Comparison of ENCODE assay signal across 15 cellular contexts in the genomic region with DNA sequence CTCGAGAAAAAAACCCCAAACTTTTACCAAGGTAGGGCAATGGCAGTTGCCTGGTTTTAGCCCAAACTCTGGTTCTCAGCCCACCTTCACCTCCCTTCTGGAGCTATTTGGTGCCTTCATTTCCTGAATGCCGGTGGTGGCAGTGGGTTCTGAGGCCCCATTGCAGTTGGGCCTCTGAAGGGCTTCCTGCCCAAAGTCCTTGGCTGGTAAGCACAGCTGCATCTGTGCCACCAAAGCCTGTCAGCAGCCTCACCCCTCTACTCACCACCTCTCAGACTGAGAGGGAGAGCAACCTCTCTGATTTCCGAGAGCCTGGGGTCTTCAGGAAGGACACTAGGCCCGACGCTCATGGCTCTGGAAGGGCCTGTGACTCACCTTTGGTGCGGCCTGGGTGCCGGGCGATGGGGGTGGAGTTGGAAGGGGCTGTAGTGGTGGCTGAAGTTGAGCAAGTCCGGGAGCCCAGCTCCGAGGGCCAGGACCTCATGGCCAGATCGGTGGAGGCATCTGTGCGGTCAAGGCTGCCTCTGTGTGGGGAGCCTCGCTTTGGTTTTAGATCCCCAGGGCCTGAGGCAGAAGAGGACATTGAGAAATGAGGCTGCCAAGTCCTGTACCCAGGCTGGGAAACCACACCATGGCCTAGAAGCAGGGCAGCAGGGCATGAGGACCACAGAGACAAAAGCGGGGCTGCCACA. TPM values are rescaled to one million over a fixed set of nuclear protein-coding genes. Genes with fewer than 3 reads are reported as not detected.
DNase-seq lines count a peak whose midpoint lies in the region; ATAC-seq and TF ChIP-seq lines count a peak whose summit lies in the region.
"Had no signal": no experiment of that assay in that cellular context is flagged by ENCODE, and none has a peak within 500 bp of the region (broad histone marks: within the 10 kb centered on the region; RNA-seq: fewer than 3 reads in every experiment).

No MANE protein-coding gene starts in this region.

- BruUV-seq in Caco-2 (replicated peaks; lab: Mats Ljungman, UMichigan), result no TSS peak

- H3K27me3 ChIP-seq in Caco-2 (replicated peaks; ENCODE audit: control insufficient read depth, insufficient read depth, low read length), result no peaks in the 10 kb centered on the region
- H3K27me3 ChIP-seq: heart right ventricle, right lobe of liver had no signal

- no peak for TF ChIP-seq CTCF in Caco-2 (IDR thresholded peaks at IDR 0.05; ENCODE audit: insufficient read depth in 1 of 2, low read depth in 1 of 2, low read length in 1 of 2, severe bottlenecking in 1 of 2, unreplicated experiment in 1 of 2)

- no peaks in the 10 kb centered on the region for H3K4me1 ChIP-seq in Caco-2
- H3K4me1 ChIP-seq: right lobe of liver had no signal

- no peak overlapping the region for H3K4me3 ChIP-seq in Caco-2 (ENCODE audit: low read depth, low read length)
- peak overlapping the region; percentile 27 for H3K4me3 ChIP-seq in Jurkat, Clone E6-1 (ENCODE audit: low read length)
- H3K4me3 ChIP-seq: heart right ventricle, right lobe of liver had no signal

- DNase-seq in Caco-2 (no peak), DMS79 treated with DMSO at 0.1 percent for 48 hours (lab: John Stamatoyannopoulos, UW) (no peak)
- peak; percentile 85 for DNase-seq in Jurkat, Clone E6-1 (ENCODE audit: low read depth, low spot score)
- peak; percentile 61 for DNase-seq in natural killer cell treated with Interleukin-12 subunit alpha and Interleukin-12 subunit beta and Interleukin-15 and Interleukin-18, amount 100 ng/mL, for 72 hours (ENCODE audit: low spot score)
- no peak for DNase-seq in stimulated activated CD4-positive, alpha-beta T cell treated with anti-CD3 and anti-CD28 coated beads, Interleukin-2, amount 100 ng/mL, for 48 hours
- DNase-seq: activated CD4-positive, alpha-beta T cell treated with anti-CD3 and anti-CD28 coated beads for 4 hours; CD8-positive, alpha-beta memory T cell; cerebellar nuclear complex; erythroblast; H7; heart right ventricle; right lobe of liver had no signal

- intact Hi-C loops in Caco-2 (cut with micrococcal nuclease; ENCODE audit: unreplicated experiment), result no loop called here

- H3K27ac Mint-ChIP-seq in Caco-2 (ENCODE audit: unreplicated experiment), result peak overlapping the region; percentile 61
- peak overlapping the region; percentile 76 for H3K27ac Mint-ChIP-seq in activated naive CD8-positive, alpha-beta T cell
- H3K27ac Mint-ChIP-seq in natural killer cell treated with Interleukin-12 subunit alpha and Interleukin-12 subunit beta and Interleukin-15 and Interleukin-18, amount 100 ng/mL, for 72 hours, result peak overlapping the region; percentile 51 to 94
- H3K27ac Mint-ChIP-seq: nephron had no signal

- H3K36me3 Mint-ChIP-seq in Caco-2 (ENCODE audit: insufficient read depth, unreplicated experiment), result peaks cover 24% of the 10 kb centered on the region
- H3K36me3 Mint-ChIP-seq in activated naive CD8-positive, alpha-beta T cell, result peaks cover 5% of the 10 kb centered on the region
- H3K36me3 Mint-ChIP-seq in natural killer cell treated with Interleukin-12 subunit alpha and Interleukin-12 subunit beta and Interleukin-15 and Interleukin-18, amount 100 ng/mL, for 72 hours, result peaks cover 30% of the 10 kb centered on the region

- CTCF ChIA-PET in Caco-2 (lab: Charles Lee), result no interaction called here

- no peaks in the 10 kb centered on the region; the same call in 1 of the 2 replicates for H3K36me3 ChIP-seq in Caco-2 (ENCODE audit: control insufficient read depth, insufficient read depth, low read length)
- H3K36me3 ChIP-seq: right lobe of liver had no signal

- H3K9me3 Mint-ChIP-seq in Caco-2 (ENCODE audit: unreplicated experiment), result no peaks in the 10 kb centered on the region
- no peaks in the 10 kb centered on the region for H3K9me3 Mint-ChIP-seq in activated naive CD8-positive, alpha-beta T cell (ENCODE audit: low read depth)
- H3K9me3 Mint-ChIP-seq in natural killer cell treated with Interleukin-12 subunit alpha and Interleukin-12 subunit beta and Interleukin-15 and Interleukin-18, amount 100 ng/mL, for 72 hours, result no peaks in the 10 kb centered on the region
- H3K9me3 Mint-ChIP-seq: CD8-positive, alpha-beta memory T cell; nephron had no signal

- POLR2A ChIA-PET in Caco-2 (lab: Charles Lee), result no interaction called here

- no peaks in the 10 kb centered on the region for H3K4me1 Mint-ChIP-seq in Caco-2 (ENCODE audit: low read depth, unreplicated experiment)
- peaks cover 11% of the 10 kb centered on the region for H3K4me1 Mint-ChIP-seq in activated naive CD8-positive, alpha-beta T cell (ENCODE audit: low read depth)
- peaks cover 30 to 37% of the 10 kb centered on the region in 2 donors for H3K4me1 Mint-ChIP-seq in natural killer cell treated with Interleukin-12 subunit alpha and Interleukin-12 subunit beta and Interleukin-15 and Interleukin-18, amount 100 ng/mL, for 72 hours (ENCODE audit: low read depth in 2 of 2)

- H3K4me3 Mint-ChIP-seq in Caco-2 (ENCODE audit: unreplicated experiment), result no peak overlapping the region
- H3K4me3 Mint-ChIP-seq in activated naive CD8-positive, alpha-beta T cell, result no peak overlapping the region
- no peak overlapping the region for H3K4me3 Mint-ChIP-seq in natural killer cell treated with Interleukin-12 subunit alpha and Interleukin-12 subunit beta and Interleukin-15 and Interleukin-18, amount 100 ng/mL, for 72 hours
- H3K4me3 Mint-ChIP-seq: CD8-positive, alpha-beta memory T cell; nephron had no signal

- ATAC-seq in natural killer cell treated with Interleukin-12 subunit alpha and Interleukin-12 subunit beta and Interleukin-15 and Interleukin-18, amount 100 ng/mL, for 72 hours, result peak; percentile 62 to 82
- ATAC-seq in GM19395 (IDR thresholded peaks at IDR 0.05; ENCODE audit: unreplicated experiment), result no peak
- ATAC-seq: right lobe of liver had no signal

- no peaks in the 10 kb centered on the region for H3K27me3 Mint-ChIP-seq in Caco-2 (ENCODE audit: insufficient read depth, unreplicated experiment)
- no peaks in the 10 kb centered on the region for H3K27me3 Mint-ChIP-seq in activated naive CD8-positive, alpha-beta T cell
- no peaks in the 10 kb centered on the region for H3K27me3 Mint-ChIP-seq in natural killer cell treated with Interleukin-12 subunit alpha and Interleukin-12 subunit beta and Interleukin-15 and Interleukin-18, amount 100 ng/mL, for 72 hours

- H3K9me3 ChIP-seq in Caco-2, result no peaks in the 10 kb centered on the region
- H3K9me3 ChIP-seq: right lobe of liver had no signal

RNA-seq across cellular contexts. Expression of a gene that starts 38.6 kb away (rescaled TPM):
- total RNA-seq in Caco-2 (2022), result 0.14 TPM in 2 replicates
- 7.5 TPM for polyA plus RNA-seq in Jurkat, Clone E6-1 (2012; ENCODE audit: insufficient read depth, insufficient read length)
- total RNA-seq in natural killer cell treated with Interleukin-12 subunit alpha and Interleukin-12 subunit beta and Interleukin-15 and Interleukin-18, amount 100 ng/mL, for 72 hours, result 10 to 100 TPM; 17.4 to 30.2 TPM

Comparison
In these comparisons a context has a peak if more than half of its experiments do, and no peak if none do; other contexts are left out.
1. DNase-seq: peak in Jurkat, Clone E6-1 (single experiment) and natural killer cell treated with Interleukin-12 subunit alpha and Interleukin-12 subunit beta and Interleukin-15 and Interleukin-18, amount 100 ng/mL, for 72 hours (single experiment); none in Caco-2 (0 of 2), stimulated activated CD4-positive, alpha-beta T cell treated with anti-CD3 and anti-CD28 coated beads, Interleukin-2, amount 100 ng/mL, for 48 hours (0 of 2) and DMS79 treated with DMSO at 0.1 percent for 48 hours (single experiment).
2. RNA of a gene that starts 38.6 kb away (total RNA-seq): 17.4 to 30.2 TPM in natural killer cell treated with Interleukin-12 subunit alpha and Interleukin-12 subunit beta and Interleukin-15 and Interleukin-18, amount 100 ng/mL, for 72 hours; 0.14 TPM in Caco-2; every median in the first group is over 10 times any median in the second.
3. Peak in every context shown above with its lines, with median percentiles within 50 percentile points of each other: H3K27ac Mint-ChIP-seq.